ENCODE assay signal across 1 cellular context in genomic region chrX:40513012-40513411, GRCh38.
TF ChIP-seq lines count a peak whose summit lies in the region.

No MANE protein-coding gene starts in this region.

TF ChIP-seq in HepG2, 621 proteins besides CTCF, POLR2A, EP300 and RAD21 (continued from another document and continues in another):
- TF ChIP-seq AHDC1 (CRISPR knock-in tag; IDR thresholded peaks at IDR 0.05; ENCODE audit: borderline replicate concordance) (peak; percentile 80; the same call in 1 of the 2 replicates), HNF1B (CRISPR knock-in tag; IDR thresholded peaks at IDR 0.05) (peak; percentile 80), CHCHD3 (CRISPR knock-in tag; IDR thresholded peaks at IDR 0.05) (no peak), MIER2 (CRISPR knock-in tag; IDR thresholded peaks at IDR 0.05) (peak; percentile 65; the same call in 1 of the 2 replicates), NFE2L2 (IDR thresholded peaks at IDR 0.05; ENCODE audit: low read length) (no peak), ZBTB21 (CRISPR knock-in tag; IDR thresholded peaks at IDR 0.05) (peak; percentile 37; the same call in 1 of the 2 replicates), PREB (CRISPR knock-in tag; IDR thresholded peaks at IDR 0.05) (no peak), GATAD1 (CRISPR knock-in tag; IDR thresholded peaks at IDR 0.05) (no peak), MXI1 (IDR thresholded peaks at IDR 0.05; ENCODE audit: borderline replicate concordance, low read depth, low read length) (peak; percentile 20; the same call in 1 of the 3 replicates), CEBPG (CRISPR knock-in tag; IDR thresholded peaks at IDR 0.05) (peak; percentile 70), EED (CRISPR knock-in tag; IDR thresholded peaks at IDR 0.05) (no peak), ZNF264 (CRISPR knock-in tag; IDR thresholded peaks at IDR 0.05) (peak; percentile 90), HINFP (CRISPR knock-in tag; IDR thresholded peaks at IDR 0.05; ENCODE audit: low read depth) (0 out of 2 replicates have a peak, but pooled peaks have one; percentile 46), PBX3 (CRISPR knock-in tag; IDR thresholded peaks at IDR 0.05; ENCODE audit: borderline replicate concordance) (no peak), NCOA2 (CRISPR knock-in tag; IDR thresholded peaks at IDR 0.05) (peak; percentile 61), TEAD3 (CRISPR knock-in tag; optimal IDR thresholded peaks at IDR 0.05; ENCODE audit: borderline replicate concordance) (peak; percentile 82), ETS1 (CRISPR knock-in tag; IDR thresholded peaks at IDR 0.05) (no peak), MXD3 (CRISPR knock-in tag; IDR thresholded peaks at IDR 0.05) (no peak), AGO1 (IDR thresholded peaks at IDR 0.05; ENCODE audit: low read depth, low read length, poor library complexity, severe bottlenecking) (no peak), SNAPC5 (CRISPR knock-in tag; IDR thresholded peaks at IDR 0.05; ENCODE audit: borderline replicate concordance) (no peak), JARID2 (CRISPR knock-in tag; IDR thresholded peaks at IDR 0.05; ENCODE audit: insufficient replicate concordance) (no peak), SIN3B (IDR thresholded peaks at IDR 0.05; ENCODE audit: low read length) (no peak), ZGPAT (CRISPR knock-in tag; IDR thresholded peaks at IDR 0.05) (peak; percentile 40; the same call in 1 of the 2 replicates), SMYD3 (CRISPR knock-in tag; IDR thresholded peaks at IDR 0.05) (no peak), FOXA3 (CRISPR knock-in tag; IDR thresholded peaks at IDR 0.05) (peak; percentile 64), ZNF629 (CRISPR knock-in tag; conservative IDR thresholded peaks at IDR 0.05) (0 out of 2 replicates have a peak, but pooled peaks have one; percentile 13), IKZF1 (IDR thresholded peaks at IDR 0.05) (no peak), ASH2L (IDR thresholded peaks at IDR 0.05; ENCODE audit: insufficient read length, low read depth, low read length) (no peak), ESRRA (CRISPR knock-in tag; IDR thresholded peaks at IDR 0.05; ENCODE audit: low read depth) (peak; percentile 82), THAP11 (CRISPR knock-in tag; IDR thresholded peaks at IDR 0.05) (0 out of 2 replicates have a peak, but pooled peaks have one; percentile 28), ZNF280D (CRISPR knock-in tag; IDR thresholded peaks at IDR 0.05) (0 out of 2 replicates have a peak, but pooled peaks have one; percentile 29), ISL2 (CRISPR knock-in tag; IDR thresholded peaks at IDR 0.05) (0 out of 2 replicates have a peak, but pooled peaks have one; percentile 30), ZSCAN5A (CRISPR knock-in tag; IDR thresholded peaks at IDR 0.05; ENCODE audit: borderline replicate concordance) (0 out of 2 replicates have a peak, but pooled peaks have one; percentile 29), UBTF (CRISPR knock-in tag; IDR thresholded peaks at IDR 0.05) (peak; percentile 59), SKI (IDR thresholded peaks at IDR 0.05; ENCODE audit: partially characterized antibody) (peak; percentile 53)
